ENCODE assay signal across 12 cellular contexts in the genomic region with DNA sequence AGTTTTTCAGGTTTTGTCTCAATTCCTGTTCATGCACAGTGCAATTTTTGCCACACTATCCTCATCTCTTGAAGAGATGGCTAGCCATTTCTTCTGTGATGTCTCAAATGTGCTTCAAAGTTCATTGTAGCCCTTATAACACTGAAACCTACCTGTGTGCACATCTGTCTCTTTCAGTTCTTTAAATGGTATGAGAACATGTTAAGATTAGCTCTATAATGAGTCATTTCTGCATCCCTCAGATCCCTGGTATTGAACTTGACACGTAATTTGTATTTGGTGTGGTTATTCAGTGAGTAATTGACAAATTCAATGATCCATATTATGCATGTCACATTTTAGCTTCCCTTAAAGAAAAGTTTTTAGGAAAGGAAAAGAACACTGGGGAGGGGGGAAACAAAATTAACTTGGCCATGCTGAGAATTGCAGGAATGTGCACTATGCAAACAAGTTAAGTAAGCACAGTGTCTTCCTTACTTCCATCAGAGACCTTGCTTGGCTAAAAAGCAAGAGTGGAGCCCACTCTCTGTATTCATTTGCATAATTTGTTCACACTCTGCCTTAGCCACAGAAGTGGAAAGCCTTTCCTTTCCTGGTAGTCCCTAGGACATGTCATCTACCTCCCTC.
DNase-seq lines count a peak whose midpoint lies in the region; ATAC-seq and TF ChIP-seq lines count a peak whose summit lies in the region.
"Had no signal": no experiment of that assay in that cellular context is flagged by ENCODE, and none has a peak within 500 bp of the region (broad histone marks: within the 10 kb centered on the region; RNA-seq: fewer than 3 reads in every experiment).

No MANE protein-coding gene starts in this region.

- no peak for TF ChIP-seq CTCF in RWPE1 (conservative IDR thresholded peaks at IDR 0.05; ENCODE audit: low read depth)

- POLR2A ChIA-PET in RWPE1 (lab: Yijun Ruan, JAX; ENCODE audit: low non-redundant PET): no interaction called here

- DNase-seq in RWPE1 (ENCODE audit: low spot score) (peak; percentile 5), DMS79 (lab: John Stamatoyannopoulos, UW) (no peak), NCI-H1694 treated with DMSO at 0.1 percent for 48 hours (lab: John Stamatoyannopoulos, UW) (no peak)
- no peak for DNase-seq in stimulated activated CD8-positive, alpha-beta memory T cell treated with anti-CD3 and anti-CD28 coated beads, Interleukin-4, amount 100 ng/mL, for 48 hours
- no peak for DNase-seq in stimulated activated CD4-positive, alpha-beta T cell treated with anti-CD3 and anti-CD28 coated beads, Interleukin-4, amount 100 ng/mL, for 1 hour
- DNase-seq: activated T-cell treated with anti-CD3 and anti-CD28 coated beads, Interleukin-2, amount 50 U/mL, for 48 hours; left lung; stimulated activated CD4-positive, alpha-beta T cell treated with anti-CD3 and anti-CD28 coated beads, Interleukin-4, amount 100 ng/mL, for 24 hours had no signal

- peak; percentile 98 for ATAC-seq in GM18519 (IDR thresholded peaks at IDR 0.05; ENCODE audit: low FRiP score, unreplicated experiment)
- peak; percentile 97 for ATAC-seq in GM21381 (IDR thresholded peaks at IDR 0.05; ENCODE audit: unreplicated experiment)
- peak; percentile 95 for ATAC-seq in HG03039 (IDR thresholded peaks at IDR 0.05; ENCODE audit: unreplicated experiment)
- ATAC-seq: left lung had no signal

- CTCF ChIA-PET in RWPE1 (lab: Yijun Ruan, JAX): no interaction called here

- H3K27ac ChIP-seq in RWPE1: no peak overlapping the region
- H3K27ac ChIP-seq: cardiac muscle cell, left lung had no signal
